18 cellular contexts compared by ENCODE assay signal in the genomic region with DNA sequence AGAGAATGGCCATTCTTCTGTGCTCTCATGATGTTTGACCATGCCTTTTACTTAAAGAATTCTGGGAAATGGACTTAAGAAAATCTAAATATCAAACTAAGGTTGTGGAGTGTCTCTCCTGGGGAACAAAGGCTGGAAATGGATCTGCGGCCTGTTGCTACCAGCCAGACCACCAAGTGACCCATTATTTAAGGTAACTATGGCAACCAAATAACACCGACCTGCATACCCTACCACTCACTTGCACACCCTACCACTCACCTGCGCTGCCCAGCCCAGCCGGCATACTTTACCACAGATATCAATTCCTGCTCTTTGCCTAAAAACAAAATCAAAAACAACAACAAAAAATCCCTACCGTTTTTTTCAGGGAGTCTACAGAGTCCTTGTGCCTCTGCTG.
A peak's percentile ranks its signal among the peaks of the same experiment; 100 is the strongest.
DNase-seq lines count a peak whose midpoint lies in the region; ATAC-seq and TF ChIP-seq lines count a peak whose summit lies in the region.
"Had no signal": no experiment of that assay in that cellular context is flagged by ENCODE, and none has a peak within 500 bp of the region (broad histone marks: within the 10 kb centered on the region; RNA-seq: fewer than 3 reads in every experiment).

No MANE protein-coding gene starts in this region.

- peaks cover 3% of the 10 kb centered on the region; the same call in 1 of the 2 replicates for H3K4me1 ChIP-seq in GM23338 (ENCODE audit: insufficient read depth)
- H3K4me1 ChIP-seq in IMR-90 (ENCODE audit: control insufficient read depth, insufficient read depth, low read length) = peaks cover 6% of the 10 kb centered on the region; the same call in 1 of the 2 replicates
- H3K4me1 ChIP-seq in mucosa of descending colon (ENCODE audit: low read depth) = no peaks in the 10 kb centered on the region
- H3K4me1 ChIP-seq: BLaER1, HAP-1 had no signal

- no peaks in the 10 kb centered on the region for H4K20me1 ChIP-seq in GM23338 (replicated peaks; ENCODE audit: insufficient read depth)
- H4K20me1 ChIP-seq in IMR-90 (ENCODE audit: insufficient read depth, low read length) = no peaks in the 10 kb centered on the region; the same call in 1 of the 2 replicates
- H4K20me1 ChIP-seq: BLaER1 had no signal

- H3K9me1 ChIP-seq in IMR-90 (ENCODE audit: insufficient read depth, low read length) = peaks cover 8% of the 10 kb centered on the region

- H4K8ac ChIP-seq in IMR-90 (ENCODE audit: low read depth in 2 of 2, low read length in 2 of 2) = no peak overlapping the region

- H2AFZ ChIP-seq in GM23338 (no peak overlapping the region), IMR-90 (replicated peaks; ENCODE audit: low read length, poor library complexity) (no peak overlapping the region)

- no peak overlapping the region for H2BK120ac ChIP-seq in IMR-90 (ENCODE audit: low read depth, low read length)

- in situ Hi-C loops in IMR-90 (cut with MboI; ENCODE audit: low sequenced_read_pairs) = no loop called here

- ATAC-seq in GM23338 = peak; percentile 42; the same call in 2 of the 3 replicates
- ATAC-seq in IMR-90 (ENCODE audit: low read depth) = no peak
- ATAC-seq in mucosa of descending colon = no peak
- no peak for ATAC-seq in GM18520 (IDR thresholded peaks at IDR 0.05; ENCODE audit: unreplicated experiment)

- no TSS peak for BruUV-seq in IMR-90 (replicated peaks; lab: Mats Ljungman, UMichigan)

- H3K9me3 Mint-ChIP-seq in GM23338 = no peaks in the 10 kb centered on the region
- H3K9me3 Mint-ChIP-seq in endothelial cell (ENCODE audit: unreplicated experiment) = no peaks in the 10 kb centered on the region
- H3K9me3 Mint-ChIP-seq: CD4-positive, alpha-beta memory T cell had no signal

- no peak overlapping the region for H2BK5ac ChIP-seq in IMR-90 (ENCODE audit: low read depth, low read length, poor library complexity, severe bottlenecking)

- H3K9me3 ChIP-seq in IMR-90 (ENCODE audit: control insufficient read depth, insufficient read depth, low read length) = no peaks in the 10 kb centered on the region
- no peaks in the 10 kb centered on the region for H3K9me3 ChIP-seq in mucosa of descending colon
- H3K9me3 ChIP-seq: BLaER1, HAP-1 had no signal

- no peak overlapping the region for H3K4ac ChIP-seq in IMR-90 (ENCODE audit: low read depth, low read length)

- H3K4me1 Mint-ChIP-seq in GM23338 = peaks cover 36% of the 10 kb centered on the region
- H3K4me1 Mint-ChIP-seq in endothelial cell (ENCODE audit: unreplicated experiment) = peaks cover 5% of the 10 kb centered on the region
- H3K4me1 Mint-ChIP-seq: CD14-positive monocyte; CD4-positive, alpha-beta memory T cell had no signal

- H3K18ac ChIP-seq in IMR-90 (ENCODE audit: low read depth, low read length) = no peak overlapping the region

- H3K27ac Mint-ChIP-seq in GM23338 (peak overlapping the region; percentile 85), endothelial cell (ENCODE audit: unreplicated experiment) (peak overlapping the region; percentile 93)
- H3K27ac Mint-ChIP-seq: CD14-positive monocyte had no signal

- H3K4me3 ChIP-seq in GM23338 = no peak overlapping the region
- no peak overlapping the region for H3K4me3 ChIP-seq in IMR-90 (ENCODE audit: insufficient read depth, low read depth, low read length)
- no peak overlapping the region for H3K4me3 ChIP-seq in mucosa of descending colon
- H3K4me3 ChIP-seq: BLaER1, HAP-1 had no signal

- H3K27ac ChIP-seq in GM23338 (ENCODE audit: low read depth) = no peak overlapping the region
- no peak overlapping the region for H3K27ac ChIP-seq in IMR-90 (ENCODE audit: insufficient read depth, low read length)
- H3K27ac ChIP-seq: BLaER1, HL-60 had no signal

- DNase-seq in GM23338 (ENCODE audit: low spot score) (no peak), IMR-90 (no peak), endothelial cell (ENCODE audit: low spot score) (no peak), iPS-NIHi11 (ENCODE audit: low spot score) (peak; percentile 13), mucosa of descending colon (no peak), COLO668 (lab: John Stamatoyannopoulos, UW; ENCODE audit: unreplicated experiment) (no peak)
- DNase-seq: 8988T; Calu3; CD4-positive, alpha-beta memory T cell; DMS79 treated with DMSO at 0.1 percent for 48 hours; GF-D8; GOT3; KBM-7 had no signal

- CTCF ChIA-PET in IMR-90 (lab: Yijun Ruan, JAX) = no interaction called here

- TF ChIP-seq CTCF in GM23338 (conservative IDR thresholded peaks at IDR 0.05; ENCODE audit: low read depth in 2 of 2) (no peak), IMR-90 (conservative IDR thresholded peaks at IDR 0.05; ENCODE audit: low read depth, low read length) (no peak), endothelial cell (IDR thresholded peaks at IDR 0.05; ENCODE audit: unreplicated experiment) (no peak), mucosa of descending colon (IDR thresholded peaks at IDR 0.05) (no peak)

- H4K91ac ChIP-seq in IMR-90 (ENCODE audit: insufficient read depth, low read depth, low read length) = no peak overlapping the region

- peaks cover 10 to 18% of the 10 kb centered on the region in 2 experiments for H3K79me1 ChIP-seq in IMR-90 (ENCODE audit: low read depth in 1 of 2, low read length in 2 of 2)

- no peaks in the 10 kb centered on the region for H3F3A ChIP-seq in GM23338 (replicated peaks; ENCODE audit: low read depth)

- no peak overlapping the region for H4K5ac ChIP-seq in IMR-90 (ENCODE audit: low read depth, low read length)

- whole genome bisulfite sequencing in IMR-90 (ENCODE audit: extremely low coverage in 2 of 2, insufficient read length in 1 of 2), 2 experiments = 92% methylated on average over 2 of the region's 5 CpGs; no CpG with 5 or more reads in 1 of the 2 experiments

- no peak for TF ChIP-seq RAD21 in IMR-90 (IDR thresholded peaks at IDR 0.05; ENCODE audit: low read length)

- no peaks in the 10 kb centered on the region for H3K79me2 ChIP-seq in GM23338 (replicated peaks; ENCODE audit: insufficient read depth)

- H3K9ac ChIP-seq in IMR-90 (ENCODE audit: low read depth, low read length) = no peak overlapping the region
- H3K9ac ChIP-seq: BLaER1 had no signal

- dilution Hi-C loops in IMR-90 (cut with HindIII; ENCODE audit: low sequenced_read_pairs, unreplicated experiment) = no loop called here

- no peak overlapping the region for H2AK5ac ChIP-seq in IMR-90 (ENCODE audit: low read depth, low read length)

- no peak overlapping the region for H3K4me3 Mint-ChIP-seq in GM23338
- no peak overlapping the region for H3K4me3 Mint-ChIP-seq in endothelial cell (ENCODE audit: unreplicated experiment)
- H3K4me3 Mint-ChIP-seq: CD14-positive monocyte had no signal

- H3K27me3 Mint-ChIP-seq in GM23338 (ENCODE audit: insufficient read depth, low read depth, poor library complexity) (no peaks in the 10 kb centered on the region), endothelial cell (ENCODE audit: unreplicated experiment) (no peaks in the 10 kb centered on the region)
- H3K27me3 Mint-ChIP-seq: CD4-positive, alpha-beta memory T cell had no signal

- intact Hi-C loops in IMR-90 (cut with micrococcal nuclease) (no loop called here), mucosa of descending colon (cut with DNase I, micrococcal nuclease) (no loop called here)

- H3K14ac ChIP-seq in IMR-90 (replicated peaks; ENCODE audit: low read depth, low read length) = 0 out of 2 replicates have a peak overlapping the region, but pooled peaks have one; percentile 27

- POLR2A ChIA-PET in IMR-90 (lab: Charles Lee; ENCODE audit: unreplicated experiment) = no interaction called here

- H3K56ac ChIP-seq in IMR-90 (ENCODE audit: extremely low read depth, insufficient read depth, low read length) = no peak overlapping the region

- no peaks in the 10 kb centered on the region for H3K27me3 ChIP-seq in GM23338 (ENCODE audit: insufficient read depth)
- no peaks in the 10 kb centered on the region for H3K27me3 ChIP-seq in IMR-90 (ENCODE audit: control insufficient read depth, insufficient read depth, low read length)
- H3K27me3 ChIP-seq: BLaER1 had no signal

- 0 out of 2 replicates have a peak, but pooled peaks cover 2% of the 10 kb centered on the region for H3K9me2 ChIP-seq in GM23338 (ENCODE audit: insufficient read depth)

- no peak overlapping the region for H2AK9ac ChIP-seq in IMR-90 (replicated peaks; ENCODE audit: low read depth, low read length, poor library complexity)

- TF ChIP-seq POLR2A in IMR-90 (IDR thresholded peaks at IDR 0.05; ENCODE audit: low read depth, low read length) = no peak

- H3K4me2 ChIP-seq in GM23338 = no peak overlapping the region
- no peak overlapping the region for H3K4me2 ChIP-seq in IMR-90 (ENCODE audit: low read depth, low read length)
- H3K4me2 ChIP-seq: BLaER1 had no signal

- no peaks in the 10 kb centered on the region for H3K36me3 ChIP-seq in GM23338 (ENCODE audit: insufficient read depth)
- H3K36me3 ChIP-seq in IMR-90 (ENCODE audit: control insufficient read depth, insufficient read depth, low read length) = peaks cover 7% of the 10 kb centered on the region
- no peaks in the 10 kb centered on the region for H3K36me3 ChIP-seq in mucosa of descending colon (ENCODE audit: low read depth)
- H3K36me3 ChIP-seq: HAP-1 had no signal

- H2BK15ac ChIP-seq in IMR-90 (ENCODE audit: low read depth, low read length) = no peak overlapping the region; the same call in 2 of the 3 replicates

- no peak overlapping the region for H3K23ac ChIP-seq in IMR-90 (ENCODE audit: low read depth, low read length)

- peaks cover 15% of the 10 kb centered on the region; the same call in 2 of the 3 replicates for H3K36me3 Mint-ChIP-seq in GM23338 (ENCODE audit: low read depth)
- H3K36me3 Mint-ChIP-seq in endothelial cell (ENCODE audit: low read depth, unreplicated experiment) = peaks cover 23% of the 10 kb centered on the region

- H2BK20ac ChIP-seq in IMR-90 (ENCODE audit: low read depth, low read length) = no peak overlapping the region

TF ChIP-seq in GM23338, 12 proteins besides CTCF, POLR2A, EP300 and RAD21 (continues in another document):
- TF ChIP-seq NANOG (IDR thresholded peaks at IDR 0.05; ENCODE audit: borderline replicate concordance) (no peak), EZH2 (IDR thresholded peaks at IDR 0.05; ENCODE audit: low read depth, unreplicated experiment) (no peak), JUNB (IDR thresholded peaks at IDR 0.05; ENCODE audit: unreplicated experiment) (no peak), CREB1 (CRISPR knock-in tag; IDR thresholded peaks at IDR 0.05; ENCODE audit: low read depth) (no peak), ZNF114 (CRISPR knock-in tag; IDR thresholded peaks at IDR 0.05) (no peak), POLR2AphosphoS5 (IDR thresholded peaks at IDR 0.05; ENCODE audit: low read depth) (no peak), ZNF331 (CRISPR knock-in tag; IDR thresholded peaks at IDR 0.05; ENCODE audit: low read depth) (no peak)

TF ChIP-seq in IMR-90, 13 proteins besides CTCF, POLR2A, EP300 and RAD21 (continues in another document):
- no peak for TF ChIP-seq ELK1 (IDR thresholded peaks at IDR 0.05; ENCODE audit: borderline replicate concordance, low read depth, low read length)
- no peak for TF ChIP-seq NFE2L2 (IDR thresholded peaks at IDR 0.05; ENCODE audit: low read depth, low read length)
